In the genomic region with DNA sequence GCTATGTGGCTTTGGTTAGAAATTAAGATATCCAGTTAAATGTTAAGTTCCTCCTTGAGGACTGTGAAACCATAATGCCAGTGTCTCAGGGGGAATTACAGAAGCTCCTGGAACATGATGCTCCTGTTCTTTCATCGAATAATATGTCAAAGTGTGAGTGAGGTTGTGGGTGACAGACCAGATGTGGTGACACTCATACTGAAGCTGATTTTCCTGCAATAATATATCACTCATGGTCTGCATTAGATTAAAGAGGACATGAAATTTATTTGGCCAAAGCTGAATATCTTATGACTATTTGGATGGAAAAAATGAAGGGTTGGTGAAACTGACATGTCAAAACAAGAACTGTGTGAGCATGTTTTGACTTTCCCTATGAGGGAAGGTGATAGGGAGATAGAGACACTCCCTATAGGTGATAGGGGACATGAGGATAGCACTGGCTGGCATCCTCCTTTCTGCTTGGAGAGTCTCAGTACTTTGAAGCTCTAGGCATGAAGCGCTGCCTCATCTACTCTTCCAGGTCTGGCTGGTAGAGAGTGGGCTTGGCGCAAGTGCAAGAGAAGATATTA, we compare ENCODE assay signal across 1 cellular context.
TF ChIP-seq lines count a peak whose summit lies in the region.

No MANE protein-coding gene starts in this region.

TF ChIP-seq in IMR-90, 13 proteins besides CTCF, POLR2A, EP300 and RAD21 (continued from another document):
- TF ChIP-seq, protein P1, sequence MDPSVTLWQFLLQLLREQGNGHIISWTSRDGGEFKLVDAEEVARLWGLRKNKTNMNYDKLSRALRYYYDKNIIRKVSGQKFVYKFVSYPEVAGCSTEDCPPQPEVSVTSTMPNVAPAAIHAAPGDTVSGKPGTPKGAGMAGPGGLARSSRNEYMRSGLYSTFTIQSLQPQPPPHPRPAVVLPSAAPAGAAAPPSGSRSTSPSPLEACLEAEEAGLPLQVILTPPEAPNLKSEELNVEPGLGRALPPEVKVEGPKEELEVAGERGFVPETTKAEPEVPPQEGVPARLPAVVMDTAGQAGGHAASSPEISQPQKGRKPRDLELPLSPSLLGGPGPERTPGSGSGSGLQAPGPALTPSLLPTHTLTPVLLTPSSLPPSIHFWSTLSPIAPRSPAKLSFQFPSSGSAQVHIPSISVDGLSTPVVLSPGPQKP (IDR thresholded peaks at IDR 0.05; ENCODE audit: borderline replicate concordance, low read depth, low read length): no peak
- TF ChIP-seq FOS (IDR thresholded peaks at IDR 0.05; ENCODE audit: low read depth, low read length): no peak
- no peak for TF ChIP-seq RFX5 (IDR thresholded peaks at IDR 0.05; ENCODE audit: low read depth, low read length)
- TF ChIP-seq NFE2L2 (IDR thresholded peaks at IDR 0.05; ENCODE audit: low read depth, low read length): no peak
- no peak for TF ChIP-seq SMC3 (IDR thresholded peaks at IDR 0.05; ENCODE audit: low read depth, low read length)
- TF ChIP-seq CEBPB (IDR thresholded peaks at IDR 0.05; ENCODE audit: low read depth, low read length): no peak
- no peak for TF ChIP-seq RCOR1 (IDR thresholded peaks at IDR 0.05; ENCODE audit: insufficient replicate concordance, low read length)
- TF ChIP-seq MAZ (IDR thresholded peaks at IDR 0.05; ENCODE audit: borderline replicate concordance, low read depth, low read length): no peak
- no peak for TF ChIP-seq MXI1 (IDR thresholded peaks at IDR 0.05; ENCODE audit: borderline replicate concordance, low read depth, low read length)
TF ChIP-seq in IMR-90: peak in this region for 0.
